8 cellular contexts compared by ENCODE assay signal in genomic region chr14:35292051-35292769, GRCh38. TPM values are rescaled to one million over a fixed set of nuclear protein-coding genes. Genes with fewer than 3 reads are reported as not detected.
A peak's percentile ranks its signal among the peaks of the same experiment; 100 is the strongest.
DNase-seq lines count a peak whose midpoint lies in the region; ATAC-seq and TF ChIP-seq lines count a peak whose summit lies in the region.

Gene PSMA6 (plus strand): TSS chr14:35292382. CDS start chr14:35292477, 95 bp downstream.

- peak; percentile 98 to 99 (median 99) for DNase-seq in CD8-positive, alpha-beta T cell
- DNase-seq in HS-27A (ENCODE audit: low read depth) (peak; percentile 99), NK-92 (lab: John Stamatoyannopoulos, UW; ENCODE audit: unreplicated experiment) (peak; percentile 97), lower lobe of right lung (peak; percentile 99)
- peak; percentile 93 to 97 for DNase-seq in activated CD8-positive, alpha-beta memory T cell treated with anti-CD3 and anti-CD28 coated beads for 1 hour (ENCODE audit: extremely low read depth in 1 of 2, low read depth in 1 of 2)
- peak; percentile 95 to 99 (median 97) for DNase-seq in stimulated activated CD4-positive, alpha-beta T cell treated with anti-CD3 and anti-CD28 coated beads, TNF-alpha, amount 100 ng/mL, for 24 hours (ENCODE audit: low read depth in 3 of 3)

- H3K27ac ChIP-seq in CD8-positive, alpha-beta T cell (ENCODE audit: low read depth, low read length) = peak within 1 kb of the TSS; percentile 82
- H3K27ac ChIP-seq in ectodermal cell (ENCODE audit: insufficient read depth, low read depth, low read length, poor library complexity, severe bottlenecking) = peak within 1 kb of the TSS; percentile 76
- H3K27ac ChIP-seq in lower lobe of right lung = peak within 1 kb of the TSS; percentile 91

- 0% methylated on average over 40 of the region's 40 CpGs for WGBS in ectodermal cell, 2 experiments

- POLR2A ChIA-PET in CD8-positive, alpha-beta T cell (lab: Charles Lee) = interaction anchor here (0.6 to 3.2 kb wide), 18 partner anchors 8 to 422 kb away, joined by 3 to 79 read pairs (median 5); partner anchors contain the start of genes FAM177A1, NFKBIA, PPP2R3C and SRP54

- no peaks in the 10 kb centered on the region for H3K9me3 Mint-ChIP-seq in CD8-positive, alpha-beta T cell

- no peaks in the 10 kb centered on the region for H3K9me3 ChIP-seq in CD8-positive, alpha-beta T cell (ENCODE audit: low read length)
- H3K9me3 ChIP-seq in ectodermal cell (ENCODE audit: control insufficient read depth, low read length) (no peaks in the 10 kb centered on the region), lower lobe of right lung (no peaks in the 10 kb centered on the region)

- H3K27me3 ChIP-seq in CD8-positive, alpha-beta T cell (ENCODE audit: insufficient read depth, low read length) = no peaks in the 10 kb centered on the region
- no peaks in the 10 kb centered on the region for H3K27me3 ChIP-seq in ectodermal cell (ENCODE audit: control insufficient read depth, insufficient read depth, low read length, poor library complexity, severe bottlenecking)
- H3K27me3 ChIP-seq in lower lobe of right lung (ENCODE audit: low read depth) = no peaks in the 10 kb centered on the region

- peak; percentile 97 for ATAC-seq in CD8-positive, alpha-beta T cell
- ATAC-seq in GM19467 (IDR thresholded peaks at IDR 0.05; ENCODE audit: unreplicated experiment) = peak; percentile 90
- peak; percentile 98 to 100 for ATAC-seq in lower lobe of right lung

- no peaks in the 10 kb centered on the region for H3K36me3 ChIP-seq in CD8-positive, alpha-beta T cell (ENCODE audit: insufficient read depth, low read length)
- H3K36me3 ChIP-seq in ectodermal cell (ENCODE audit: control insufficient read depth, insufficient read depth, low read length) = no peaks in the 10 kb centered on the region
- peaks cover 6% of the 10 kb centered on the region for H3K36me3 ChIP-seq in lower lobe of right lung

- H3K36me3 Mint-ChIP-seq in CD8-positive, alpha-beta T cell = peaks cover 30% of the 10 kb centered on the region

- peak within 1 kb of the TSS; percentile 79 for H3K4me3 ChIP-seq in CD8-positive, alpha-beta T cell (ENCODE audit: low read depth, low read length)
- H3K4me3 ChIP-seq in ectodermal cell (ENCODE audit: insufficient read depth, low read depth, low read length) = peak within 1 kb of the TSS; percentile 93
- H3K4me3 ChIP-seq in lower lobe of right lung = peak within 1 kb of the TSS; percentile 90

- no peak for TF ChIP-seq CTCF in CD8-positive, alpha-beta T cell (IDR thresholded peaks at IDR 0.05)
- TF ChIP-seq CTCF in lower lobe of right lung (IDR thresholded peaks at IDR 0.05) = no peak

- peak within 1 kb of the TSS; percentile 98 for H3K27ac Mint-ChIP-seq in CD8-positive, alpha-beta T cell

- H3K4me3 Mint-ChIP-seq in CD8-positive, alpha-beta T cell = peak within 1 kb of the TSS; percentile 98

- no peaks in the 10 kb centered on the region for H3K27me3 Mint-ChIP-seq in CD8-positive, alpha-beta T cell (ENCODE audit: low read depth)

- CTCF ChIA-PET in CD8-positive, alpha-beta T cell (lab: Charles Lee) = interaction anchor here (0.6 to 2.6 kb wide), 12 partner anchors 30 to 756 kb away, joined by 3 to 11 read pairs (median 4); partner anchors contain the start of gene NFKBIA

- peaks cover 31% of the 10 kb centered on the region for H3K4me1 ChIP-seq in CD8-positive, alpha-beta T cell (ENCODE audit: insufficient read depth, low read length)
- H3K4me1 ChIP-seq in ectodermal cell (ENCODE audit: control insufficient read depth, insufficient read depth, low read length) = no peaks in the 10 kb centered on the region
- H3K4me1 ChIP-seq in lower lobe of right lung = peaks cover 52% of the 10 kb centered on the region

- H3K4me1 Mint-ChIP-seq in CD8-positive, alpha-beta T cell (ENCODE audit: low read depth) = peaks cover 48% of the 10 kb centered on the region

- intact Hi-C loops in CD8-positive, alpha-beta T cell (cut with DNase I, micrococcal nuclease) = loop anchor here (1.0 to 10.0 kb wide), 15 partner anchors 9 to 660 kb away; partner anchors contain the start of genes BRMS1L (in 2 of the 2), FAM177A1 (in 2 of the 2), NFKBIA (in 2 of the 2) and PRORP (in 2 of the 2)
- intact Hi-C loops in lower lobe of right lung (cut with DNase I) = no loop called here

RNA-seq across cellular contexts. Expression of gene PSMA6, which starts in this region (rescaled TPM):
- 10 to 100 TPM; 72.3 to 78.9 TPM for total RNA-seq in CD8-positive, alpha-beta T cell
- polyA plus RNA-seq in ectodermal cell (2013, experiment 1 of 4) = 206 TPM
- polyA plus RNA-seq in ectodermal cell (2013, experiment 2 of 4) = 208 TPM
- 143 TPM for polyA plus RNA-seq in ectodermal cell (2013, experiment 3 of 4)
- 158 TPM for polyA plus RNA-seq in ectodermal cell (2013, experiment 4 of 4)
- total RNA-seq in lower lobe of right lung = 159 TPM

Comparison
In these comparisons a context has a peak if more than half of its experiments do, and no peak if none do; other contexts are left out.
1. Peak in every context shown above with its lines: DNase-seq, ATAC-seq, H3K4me3 ChIP-seq and H3K27ac ChIP-seq.